Comparison of ENCODE assay signal across 9 cellular contexts in the genomic region with DNA sequence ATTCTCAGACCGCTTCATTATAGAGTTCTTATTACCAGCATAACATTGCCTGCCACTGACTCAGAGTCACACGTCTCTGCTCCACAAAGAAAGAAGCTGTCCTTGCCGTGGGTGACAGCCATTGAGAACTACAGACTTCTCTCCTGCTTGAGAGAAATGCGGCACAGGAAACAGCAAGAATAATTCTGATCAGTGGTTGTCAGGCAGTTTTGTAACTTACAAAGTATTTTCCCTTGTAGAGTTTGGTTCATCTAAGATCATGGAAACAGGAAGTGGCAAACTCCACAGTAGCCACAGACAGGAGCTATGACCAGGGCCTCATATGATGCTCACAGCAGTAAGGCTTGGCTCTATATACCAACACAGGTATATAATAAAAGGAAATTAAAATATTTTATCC. TPM values are rescaled to one million over a fixed set of nuclear protein-coding genes. Genes with fewer than 3 reads are reported as not detected.
DNase-seq lines count a peak whose midpoint lies in the region; ATAC-seq and TF ChIP-seq lines count a peak whose summit lies in the region.
"Had no signal": no experiment of that assay in that cellular context is flagged by ENCODE, and none has a peak within 500 bp of the region (broad histone marks: within the 10 kb centered on the region; RNA-seq: fewer than 3 reads in every experiment).

No MANE protein-coding gene starts in this region.

- no peaks in the 10 kb centered on the region for H3K27me3 Mint-ChIP-seq in activated naive CD8-positive, alpha-beta T cell

- 90 to 92% methylated on average over 4 of the region's 4 CpGs for WGBS in aorta, 2 donors

- no peaks in the 10 kb centered on the region for H3K27me3 ChIP-seq in PC-3 (ENCODE audit: low read length)
- H3K27me3 ChIP-seq in aorta (ENCODE audit: control insufficient read depth in 1 of 2, insufficient read depth in 2 of 2, low read length in 1 of 2): no peaks in the 10 kb centered on the region
- H3K27me3 ChIP-seq: pancreas had no signal

- H3K9me3 ChIP-seq in PC-3 (ENCODE audit: low read length) (no peaks in the 10 kb centered on the region), aorta (ENCODE audit: control insufficient read depth, low read length) (no peaks in the 10 kb centered on the region)
- H3K9me3 ChIP-seq: pancreas had no signal

- H3K4me1 ChIP-seq in PC-3 (ENCODE audit: insufficient read depth, low read length) (no peaks in the 10 kb centered on the region), aorta (ENCODE audit: control insufficient read depth in 1 of 2, insufficient read depth in 2 of 2, low read length in 2 of 2) (no peaks in the 10 kb centered on the region)

- H3K27ac ChIP-seq in PC-3 (ENCODE audit: low read length) (no peak overlapping the region), aorta (ENCODE audit: low read depth in 1 of 2, low read length in 2 of 2) (no peak overlapping the region)
- H3K27ac ChIP-seq: pancreas had no signal

- H3K4me2 ChIP-seq in PC-3 (ENCODE audit: low read length): no peak overlapping the region

- DNase-seq in A172 (ENCODE audit: low spot score) (peak; percentile 28), PC-3 (no peak), SW 1271 (lab: John Stamatoyannopoulos, UW) (no peak), aorta (no peak)
- DNase-seq in stimulated activated CD8-positive, alpha-beta memory T cell treated with anti-CD3 and anti-CD28 coated beads, Interleukin-4, amount 100 ng/mL, for 48 hours: no peak
- DNase-seq: pancreas had no signal

- no peak overlapping the region for H3K9ac ChIP-seq in PC-3 (ENCODE audit: low read length)

- POLR2A ChIA-PET in PC-3 (lab: Charles Lee; ENCODE audit: unreplicated experiment): no interaction called here

- H4K20me1 ChIP-seq in PC-3 (ENCODE audit: low read length): no peaks in the 10 kb centered on the region

- no peaks in the 10 kb centered on the region for H3K9me3 Mint-ChIP-seq in activated naive CD8-positive, alpha-beta T cell (ENCODE audit: low read depth)

- H3K79me2 ChIP-seq in PC-3 (ENCODE audit: low read length): no peaks in the 10 kb centered on the region

- peaks cover 30% of the 10 kb centered on the region for H3K4me1 Mint-ChIP-seq in activated naive CD8-positive, alpha-beta T cell (ENCODE audit: low read depth)

- BruUV-seq in PC-3 (replicated peaks; lab: Mats Ljungman, UMichigan): no TSS peak

- H3K36me3 ChIP-seq in PC-3 (ENCODE audit: low read depth, low read length) (no peaks in the 10 kb centered on the region; the same call in 1 of the 2 replicates), aorta (ENCODE audit: control insufficient read depth in 1 of 2, insufficient read depth in 2 of 2, low read length in 1 of 2) (no peaks in the 10 kb centered on the region)
- H3K36me3 ChIP-seq: pancreas had no signal

- peak overlapping the region; percentile 36 for H3K4me3 Mint-ChIP-seq in activated naive CD8-positive, alpha-beta T cell

- peak overlapping the region; percentile 58 for H3K27ac Mint-ChIP-seq in activated naive CD8-positive, alpha-beta T cell

- H3K9me2 ChIP-seq in PC-3 (replicated peaks; ENCODE audit: low read length): no peaks in the 10 kb centered on the region

- CTCF ChIA-PET in PC-3 (lab: Charles Lee): no interaction called here

- intact Hi-C loops in PC-3 (cut with micrococcal nuclease) (no loop called here), aorta (cut with DNase I) (no loop called here)

- TF ChIP-seq CTCF in PC-3 (conservative IDR thresholded peaks at IDR 0.05; ENCODE audit: low read depth, low read length): no peak

- H3F3A ChIP-seq in PC-3 (ENCODE audit: low read length, unreplicated experiment): no peaks in the 10 kb centered on the region

- ATAC-seq in GM19023 (IDR thresholded peaks at IDR 0.05; ENCODE audit: unreplicated experiment): peak; percentile 49
- peak; percentile 49 for ATAC-seq in HG03558 (IDR thresholded peaks at IDR 0.05; ENCODE audit: extremely low read depth, unreplicated experiment)
- no peak for ATAC-seq in PC-3
- no peak for ATAC-seq in aorta (ENCODE audit: low FRiP score)
- ATAC-seq: pancreas had no signal

- no peak overlapping the region for H2AFZ ChIP-seq in PC-3 (ENCODE audit: low read length)

- H3K4me3 ChIP-seq in PC-3 (ENCODE audit: low read length) (no peak overlapping the region), aorta (ENCODE audit: low read length in 2 of 2) (no peak overlapping the region)
- H3K4me3 ChIP-seq: pancreas had no signal

- H3K36me3 Mint-ChIP-seq in activated naive CD8-positive, alpha-beta T cell: peaks cover 41% of the 10 kb centered on the region

RNA-seq across cellular contexts. Expression of gene KCNV2, which starts 47.1 kb away (rescaled TPM):
- total RNA-seq in A172 (2014; rRNA removed; shearing (Covaris generic)): not detected in 2 replicates
- total RNA-seq in PC-3 (2014; rRNA removed) (not detected in 2 replicates), aorta (not detected)
- polyA plus RNA-seq in aorta: not detected
- total RNA-seq: pancreas had no signal
- polyA plus RNA-seq: pancreas had no signal

Comparison
In these comparisons a context has a peak if more than half of its experiments do, and no peak if none do; other contexts are left out.
1. ATAC-seq: peak in GM19023 (single experiment) and HG03558 (single experiment); none in PC-3 (single experiment) and aorta (single experiment).